18 cellular contexts compared by ENCODE assay signal in the genomic region with DNA sequence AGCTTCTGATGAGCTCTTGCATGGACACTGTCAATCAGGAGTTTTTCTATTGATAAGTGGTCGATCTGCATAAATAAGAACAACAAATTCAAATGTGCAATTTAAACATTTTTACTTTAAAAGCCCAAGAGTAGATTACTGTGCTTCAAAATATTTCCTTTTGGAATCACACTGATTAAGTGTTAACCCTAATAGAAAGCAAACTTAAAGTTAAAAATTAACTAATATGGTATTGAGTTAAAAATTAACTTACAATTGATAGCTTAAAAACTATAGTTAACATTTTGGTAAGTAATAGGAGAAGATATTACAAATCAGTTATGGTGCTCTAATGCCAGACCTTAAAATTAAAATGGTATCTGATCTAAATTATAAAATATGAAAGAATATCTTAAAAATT. TPM values are rescaled to one million over a fixed set of nuclear protein-coding genes. Genes with fewer than 3 reads are reported as not detected.
DNase-seq lines count a peak whose midpoint lies in the region; FAIRE-seq and TF ChIP-seq lines count a peak whose summit lies in the region.
"Had no signal": no experiment of that assay in that cellular context is flagged by ENCODE, and none has a peak within 500 bp of the region (broad histone marks: within the 10 kb centered on the region; RNA-seq: fewer than 3 reads in every experiment).

No MANE protein-coding gene starts in this region.

- H3K9me3 ChIP-seq in MG63 (no peaks in the 10 kb centered on the region), prostate gland (no peaks in the 10 kb centered on the region)
- H3K9me3 ChIP-seq: A549, Caco-2 had no signal

- TF ChIP-seq POLR2A in prostate gland (IDR thresholded peaks at IDR 0.05), result no peak

- no peaks in the 10 kb centered on the region for H3K27me3 ChIP-seq in MG63
- no peaks in the 10 kb centered on the region for H3K27me3 ChIP-seq in prostate gland (replicated peaks; ENCODE audit: insufficient read depth)

- TF ChIP-seq CTCF in prostate gland (IDR thresholded peaks at IDR 0.05), result no peak

- FAIRE-seq in RCC 7860 (lab: Jason Lieb, UNC), result peak; percentile 79
- FAIRE-seq in frontal cortex (lab: Jason Lieb, UNC), result peak; percentile 85
- FAIRE-seq: H1, HTR-8/SVneo had no signal

- no peaks in the 10 kb centered on the region for H3K4me1 ChIP-seq in prostate gland (replicated peaks)
- H3K4me1 ChIP-seq: Caco-2 had no signal

- no peak overlapping the region for H3K4me3 ChIP-seq in MG63
- no peak overlapping the region for H3K4me3 ChIP-seq in prostate gland
- H3K4me3 ChIP-seq: A549 had no signal

- 94% methylated on average over 1 of the region's 1 CpG for WGBS in prostate gland

- DNase-seq in DMS53 treated with DMSO at 0.1 percent for 48 hours (lab: John Stamatoyannopoulos, UW; ENCODE audit: unreplicated experiment) (peak; percentile 16), RCC 7860 (ENCODE audit: low spot score) (no peak), frontal cortex (ENCODE audit: low spot score in 2 of 2) (no peak), renal cortical epithelial cell (ENCODE audit: low read depth) (peak; percentile 17), MG63 (no peak), germinal center (ENCODE audit: low spot score) (no peak), prostate gland (ENCODE audit: low spot score) (no peak), NCI-H774 (lab: John Stamatoyannopoulos, UW) (no peak)
- DNase-seq: AML-193; Caco-2; CD4-positive, alpha-beta T cell; DMS79 treated with DMSO at 0.1 percent for 48 hours; GF-D8; H9 had no signal

- H3K36me3 ChIP-seq in MG63, result peaks cover 3% of the 10 kb centered on the region; the same call in 1 of the 2 replicates
- no peaks in the 10 kb centered on the region for H3K36me3 ChIP-seq in prostate gland

- intact Hi-C loops in prostate gland (cut with DNase I), result no loop called here

- H3K27ac ChIP-seq in prostate gland, result no peak overlapping the region
- H3K27ac ChIP-seq: A549, C4-2B had no signal

RNA-seq across cellular contexts. Expression of gene MED14, which starts 25.9 kb away (rescaled TPM):
- 16.3 TPM for total RNA-seq in frontal cortex
- total RNA-seq in renal cortical epithelial cell, result 8.9 and 35.5 TPM in 2 replicates
- total RNA-seq in MG63 (2014; rRNA removed; shearing (Covaris generic); ENCODE audit: low replicate concordance), result 4.5 and 25.9 TPM in 2 replicates
- 10 to 100 TPM; 22.2 to 35.8 TPM for total RNA-seq in prostate gland

Comparison
In these comparisons a context has a peak if more than half of its experiments do, and no peak if none do; other contexts are left out.
1. DNase-seq: peak in DMS53 treated with DMSO at 0.1 percent for 48 hours (single experiment) and renal cortical epithelial cell (single experiment); none in RCC 7860 (single experiment), frontal cortex (0 of 2), MG63 (single experiment), germinal center (single experiment), prostate gland (single experiment) and NCI-H774 (single experiment).